11 cellular contexts compared by ENCODE assay signal in the genomic region with DNA sequence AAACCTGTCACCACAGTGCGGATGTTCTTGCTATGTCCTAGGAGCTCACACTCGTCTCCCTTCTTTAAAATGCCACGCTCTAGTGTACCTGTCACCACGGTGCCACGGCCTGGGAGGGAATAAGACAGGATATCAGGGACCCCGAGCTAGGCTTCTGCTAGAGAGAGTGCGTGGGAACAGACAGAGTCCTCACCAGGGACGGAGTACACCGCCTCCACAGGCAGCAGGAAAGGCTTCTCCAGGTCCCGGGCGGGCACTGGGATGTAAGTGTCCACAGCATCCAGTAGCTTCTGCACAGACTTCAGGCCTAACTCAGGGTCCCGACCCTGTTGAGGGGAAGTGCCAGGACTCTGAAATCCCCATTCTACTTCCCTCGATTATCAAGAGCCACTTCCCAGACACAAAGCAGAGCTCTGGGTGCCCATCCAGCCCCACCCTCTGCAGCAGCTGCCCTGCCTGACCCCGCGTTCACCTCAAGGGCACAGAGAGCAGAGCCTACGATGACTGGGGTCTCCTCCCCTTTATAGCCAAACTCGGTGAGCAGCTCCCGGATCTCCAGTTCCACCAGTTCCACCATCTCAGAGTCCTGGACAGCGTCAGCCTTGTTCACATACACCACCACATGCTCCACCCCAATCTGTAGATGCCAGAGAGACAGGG. TPM values are rescaled to one million over a fixed set of nuclear protein-coding genes. Genes with fewer than 3 reads are reported as not detected.
DNase-seq lines count a peak whose midpoint lies in the region; ATAC-seq, FAIRE-seq and TF ChIP-seq lines count a peak whose summit lies in the region.
"Had no signal": no experiment of that assay in that cellular context is flagged by ENCODE, and none has a peak within 500 bp of the region (broad histone marks: within the 10 kb centered on the region; RNA-seq: fewer than 3 reads in every experiment).

No MANE protein-coding gene starts in this region.

- H3K27ac ChIP-seq in HepG2 (ENCODE audit: extremely low read length, insufficient read depth, low read length) (no peak overlapping the region), right lobe of liver (no peak overlapping the region), esophagus squamous epithelium (no peak overlapping the region), gastroesophageal sphincter (no peak overlapping the region)

- POLR2A ChIA-PET in HepG2 (lab: Yijun Ruan, JAX): interaction anchor here (3.9 to 6.6 kb wide), 4 partner anchors 15 to 79 kb away, joined by 25 to 104 read pairs (median 66); a partner anchor contains a TSS

- H3K27me3 ChIP-seq in HepG2 (ENCODE audit: control insufficient read depth in 1 of 2, insufficient read depth in 2 of 2, low read length in 2 of 2): no peaks in the 10 kb centered on the region; a peak in 1 of 5 replicates
- no peaks in the 10 kb centered on the region for H3K27me3 ChIP-seq in right lobe of liver
- H3K27me3 ChIP-seq in esophagus squamous epithelium: no peaks in the 10 kb centered on the region
- no peaks in the 10 kb centered on the region for H3K27me3 ChIP-seq in gastroesophageal sphincter

- TF ChIP-seq CTCF in HepG2 (CRISPR knock-in tag; IDR thresholded peaks at IDR 0.05): no peak
- no peak for TF ChIP-seq CTCF in right lobe of liver (IDR thresholded peaks at IDR 0.05)
- no peak for TF ChIP-seq CTCF in glutamatergic neuron (IDR thresholded peaks at IDR 0.05; ENCODE audit: partially characterized antibody, unreplicated experiment)
- no peak for TF ChIP-seq CTCF in type B pancreatic cell (conservative IDR thresholded peaks at IDR 0.05)
- TF ChIP-seq CTCF in esophagus squamous epithelium (IDR thresholded peaks at IDR 0.05): no peak
- no peak for TF ChIP-seq CTCF in D721Med (IDR thresholded peaks at IDR 0.05; ENCODE audit: insufficient read depth, missing control alignments)
- no peak for TF ChIP-seq CTCF in gastroesophageal sphincter (IDR thresholded peaks at IDR 0.05)

- intact Hi-C loops in HepG2 (cut with micrococcal nuclease; ENCODE audit: unreplicated experiment) (no loop called here), right lobe of liver (cut with DNase I) (no loop called here), esophagus squamous epithelium (cut with DNase I) (no loop called here)

- no peak for TF ChIP-seq RAD21 in HepG2 (CRISPR knock-in tag; IDR thresholded peaks at IDR 0.05)

- H3K36me3 Mint-ChIP-seq in T-helper 17 cell (ENCODE audit: low read depth) (no peaks in the 10 kb centered on the region), glutamatergic neuron (ENCODE audit: unreplicated experiment) (peaks cover 4% of the 10 kb centered on the region), type B pancreatic cell (peaks cover 11% of the 10 kb centered on the region)

- H3K9me3 ChIP-seq in HepG2 (ENCODE audit: low read length) (no peaks in the 10 kb centered on the region), right lobe of liver (no peaks in the 10 kb centered on the region), T-helper 17 cell (ENCODE audit: control insufficient read depth, low read length, poor library complexity, severe bottlenecking) (no peaks in the 10 kb centered on the region), esophagus squamous epithelium (no peaks in the 10 kb centered on the region), gastroesophageal sphincter (no peaks in the 10 kb centered on the region)

- H4K20me1 ChIP-seq in HepG2 (ENCODE audit: insufficient read depth, low read length): 0 out of 2 replicates have a peak, but pooled peaks cover 4% of the 10 kb centered on the region

- H3K4me3 ChIP-seq in HepG2 (replicated peaks in 1 of 3; ENCODE audit: insufficient read depth in 1 of 3, low read depth in 2 of 3, low read length in 3 of 3): no peak overlapping the region; a peak in 1 of 6 replicates
- no peak overlapping the region for H3K4me3 ChIP-seq in right lobe of liver
- H3K4me3 ChIP-seq in esophagus squamous epithelium: no peak overlapping the region
- H3K4me3 ChIP-seq in gastroesophageal sphincter: no peak overlapping the region

- DNase-seq in HepG2 (ENCODE audit: low spot score) (no peak), right lobe of liver (no peak), T-helper 17 cell (no peak), glutamatergic neuron (no peak), type B pancreatic cell (ENCODE audit: extremely low spot score, unreplicated experiment) (no peak), esophagus squamous epithelium (lab: John Stamatoyannopoulos, UW) (no peak), D721Med (ENCODE audit: insufficient read length, low spot score) (no peak)
- DNase-seq: central memory CD4-positive, alpha-beta T cell; NCI-H1930; T1000 had no signal

- TF ChIP-seq POLR2A in HepG2 (IDR thresholded peaks at IDR 0.05; ENCODE audit: insufficient read depth in 1 of 2, low read depth in 2 of 2, low read length in 2 of 2) (no peak), right lobe of liver (IDR thresholded peaks at IDR 0.05) (no peak), esophagus squamous epithelium (IDR thresholded peaks at IDR 0.05) (no peak), gastroesophageal sphincter (IDR thresholded peaks at IDR 0.05) (no peak)

- WGBS in HepG2 (ENCODE audit: low lambda C conversion rate): 94% methylated on average over 18 of the region's 19 CpGs
- 92% methylated on average over 3 of the region's 19 CpGs for WGBS in right lobe of liver (ENCODE audit: insufficient coverage, low coverage, low lambda C conversion rate, missing lambda C conversion rate)
- 85 to 89% methylated on average over 8 to 19 of the region's 19 CpGs for WGBS in esophagus squamous epithelium, 2 donors
- 75 to 76% methylated on average over 4 to 10 of the region's 19 CpGs for WGBS in gastroesophageal sphincter (ENCODE audit: low coverage in 1 of 2), 2 donors

- BruUV-seq in HepG2 (replicated peaks; lab: Mats Ljungman, UMichigan): no TSS peak

- peak overlapping the region; percentile 95 for H3K4me3 Mint-ChIP-seq in T-helper 17 cell
- peak overlapping the region; percentile 89 for H3K4me3 Mint-ChIP-seq in glutamatergic neuron (ENCODE audit: unreplicated experiment)
- H3K4me3 Mint-ChIP-seq in type B pancreatic cell: peak overlapping the region; percentile 98

- H3K27me3 Mint-ChIP-seq in T-helper 17 cell (no peaks in the 10 kb centered on the region), glutamatergic neuron (ENCODE audit: unreplicated experiment) (peaks cover 3% of the 10 kb centered on the region), type B pancreatic cell (no peaks in the 10 kb centered on the region)

- H3K9ac ChIP-seq in HepG2 (ENCODE audit: insufficient read depth, low read depth, low read length): peak overlapping the region; percentile 94; the same call in 1 of the 2 replicates

- peaks cover 26% of the 10 kb centered on the region for H3K79me2 ChIP-seq in HepG2 (ENCODE audit: insufficient read depth, low read length)

- peak overlapping the region; percentile 98 for H3K27ac Mint-ChIP-seq in T-helper 17 cell
- no peak overlapping the region for H3K27ac Mint-ChIP-seq in glutamatergic neuron (ENCODE audit: unreplicated experiment)
- H3K27ac Mint-ChIP-seq in type B pancreatic cell: peak overlapping the region; percentile 96

- H3K4me1 ChIP-seq in HepG2 (ENCODE audit: insufficient read depth, low read length) (peaks cover 18% of the 10 kb centered on the region), right lobe of liver (peaks cover 0 to 12% (median 7%) of the 10 kb centered on the region in 4 donors), esophagus squamous epithelium (peaks cover 17 to 29% (median 20%) of the 10 kb centered on the region in 3 donors), gastroesophageal sphincter (peaks cover 0 to 40% (median 17%) of the 10 kb centered on the region in 3 donors)

- CTCF ChIA-PET in HepG2 (lab: Yijun Ruan, JAX; ENCODE audit: low intra/inter-chr PET ratio, low total read pairs): no interaction called here

- in situ Hi-C loops in HepG2 (cut with HindIII; ENCODE audit: extremely low pct_ligation_motif_present, low pct_unique_long_range_greater_than_20kb): no loop called here

- TF ChIP-seq EP300 in HepG2 (IDR thresholded peaks at IDR 0.05; ENCODE audit: low read depth in 2 of 2, low read length in 2 of 2) (no peak), HepG2 (CRISPR knock-in tag; IDR thresholded peaks at IDR 0.05; ENCODE audit: borderline replicate concordance) (no peak), gastroesophageal sphincter (IDR thresholded peaks at IDR 0.05) (no peak)

- H3K36me3 ChIP-seq in HepG2 (replicated peaks in 1 of 2; ENCODE audit: control insufficient read depth in 1 of 2, insufficient read depth in 2 of 2, low read length in 2 of 2) (peaks cover 26 to 27% of the 10 kb centered on the region in 2 experiments), right lobe of liver (peaks cover 0 to 34% (median 12%) of the 10 kb centered on the region in 4 donors), esophagus squamous epithelium (peaks cover 16 to 47% (median 31%) of the 10 kb centered on the region in 3 donors), gastroesophageal sphincter (peaks cover 0 to 40% of the 10 kb centered on the region in 2 donors)

- no peak overlapping the region for H2AFZ ChIP-seq in HepG2 (ENCODE audit: low read length)

- ATAC-seq in HepG2 (no peak), right lobe of liver (no peak), T-helper 17 cell (no peak), gastroesophageal sphincter (no peak)

- H3K4me1 Mint-ChIP-seq in T-helper 17 cell (peaks cover 25% of the 10 kb centered on the region), glutamatergic neuron (ENCODE audit: low read depth, unreplicated experiment) (peaks cover 10% of the 10 kb centered on the region), type B pancreatic cell (ENCODE audit: unreplicated experiment) (peaks cover 20% of the 10 kb centered on the region)

- H3K9me3 Mint-ChIP-seq in glutamatergic neuron (ENCODE audit: unreplicated experiment) (peaks cover 3% of the 10 kb centered on the region), type B pancreatic cell (no peaks in the 10 kb centered on the region)

- peak overlapping the region; percentile 84; the same call in 1 of the 2 replicates for H3K4me2 ChIP-seq in HepG2 (ENCODE audit: low read depth, low read length)

- FAIRE-seq in HepG2 (lab: Jason Lieb, UNC) (no peak), D721Med (lab: Jason Lieb, UNC) (no peak)

RNA-seq across cellular contexts. Expression of a gene that starts 1.8 kb away (rescaled TPM):
- 138 and 298 TPM in 2 replicates for total RNA-seq in HepG2 (2016; rRNA removed; fragmentation: Illumina TruSeq; extraction: Trizol)
- total RNA-seq in HepG2 (2016; cell fraction: cytosol; rRNA removed; fragmentation: Illumina TruSeq; extraction: Trizol; ENCODE audit: low read depth): 52.9 and 59.0 TPM in 2 replicates
- 109 and 318 TPM in 2 replicates for total RNA-seq in HepG2 (2016; cell fraction: insoluble cytoplasmic fraction; rRNA removed; fragmentation: Illumina TruSeq; extraction: Trizol)
- total RNA-seq in HepG2 (2016; cell fraction: membrane; rRNA removed; fragmentation: Illumina TruSeq; extraction: Trizol): 97.9 and 102 TPM in 2 replicates
- total RNA-seq in HepG2 (2016; cell fraction: nucleus; rRNA removed; fragmentation: Illumina TruSeq; extraction: Trizol): 269 and 303 TPM in 2 replicates
- 189 and 206 TPM in 2 replicates for polyA plus RNA-seq in HepG2 (2011; rRNA removed)
- polyA plus RNA-seq in HepG2 (2011; cell fraction: cytosol; rRNA removed): 123 and 178 TPM in 2 replicates
- polyA plus RNA-seq in HepG2 (2011; cell fraction: nucleus; rRNA removed): 404 and 487 TPM in 2 replicates
- polyA plus RNA-seq in HepG2 (2012): 180 and 205 TPM in 2 replicates
- polyA plus RNA-seq in HepG2 (2016; cell fraction: cytosol; fragmentation: Illumina TruSeq; extraction: Trizol; ENCODE audit: low read depth): 69.4 and 72.1 TPM in 2 replicates
- polyA plus RNA-seq in HepG2 (2016; cell fraction: insoluble cytoplasmic fraction; fragmentation: Illumina TruSeq; extraction: Trizol; ENCODE audit: low read depth): 150 and 184 TPM in 2 replicates
- polyA plus RNA-seq in HepG2 (2016; cell fraction: membrane; fragmentation: Illumina TruSeq; extraction: Trizol; ENCODE audit: low read depth): 99.2 and 107 TPM in 2 replicates
- 673 and 742 TPM in 2 replicates for polyA plus RNA-seq in HepG2 (2016; cell fraction: nucleus; fragmentation: Illumina TruSeq; extraction: Trizol; ENCODE audit: insufficient read depth, low read depth)
- 135 and 165 TPM in 2 replicates for polyA minus RNA-seq in HepG2 (2011; rRNA and poly(A)+ RNA removed; ENCODE audit: low replicate concordance)
- polyA minus RNA-seq in HepG2 (2011; cell fraction: cytosol; rRNA and poly(A)+ RNA removed): 69.4 and 75.9 TPM in 2 replicates
- polyA minus RNA-seq in HepG2 (2011; cell fraction: nucleus; rRNA and poly(A)+ RNA removed): 56.7 and 63.5 TPM in 2 replicates
- total RNA-seq in right lobe of liver: 100 to 1,000 TPM; 103 to 169 (median 141) TPM
- total RNA-seq in T-helper 17 cell: 100 to 1,000 TPM in 1 of 2 donors, 10 to 100 TPM in 1; 78.5 to 103 TPM
- total RNA-seq in glutamatergic neuron (ENCODE audit: unreplicated experiment): 143 TPM
- 177 and 182 TPM in 2 replicates for total RNA-seq in type B pancreatic cell (ENCODE audit: low replicate concordance)
- total RNA-seq in esophagus squamous epithelium: 100 to 1,000 TPM; 105 to 143 (median 121) TPM
- 10 to 100 TPM; 72.2 to 91.9 (median 85.3) TPM for total RNA-seq in gastroesophageal sphincter

RNA-seq across cellular contexts. Expression of a gene that starts 19.3 kb away (rescaled TPM):
- 15.6 and 23.3 TPM in 2 replicates for total RNA-seq in HepG2 (2016; rRNA removed; fragmentation: Illumina TruSeq; extraction: Trizol)
- 22.5 and 27.1 TPM in 2 replicates for total RNA-seq in HepG2 (2016; cell fraction: cytosol; rRNA removed; fragmentation: Illumina TruSeq; extraction: Trizol; ENCODE audit: low read depth)
- total RNA-seq in HepG2 (2016; cell fraction: insoluble cytoplasmic fraction; rRNA removed; fragmentation: Illumina TruSeq; extraction: Trizol): 13.4 and 24.5 TPM in 2 replicates
- 16.3 and 21.4 TPM in 2 replicates for total RNA-seq in HepG2 (2016; cell fraction: membrane; rRNA removed; fragmentation: Illumina TruSeq; extraction: Trizol)
- total RNA-seq in HepG2 (2016; cell fraction: nucleus; rRNA removed; fragmentation: Illumina TruSeq; extraction: Trizol): 30.1 and 30.6 TPM in 2 replicates
- 30.8 and 40.2 TPM in 2 replicates for polyA plus RNA-seq in HepG2 (2011; rRNA removed)
- 15.2 and 19.8 TPM in 2 replicates for polyA plus RNA-seq in HepG2 (2011; cell fraction: cytosol; rRNA removed)
- polyA plus RNA-seq in HepG2 (2011; cell fraction: nucleus; rRNA removed): 198 and 224 TPM in 2 replicates
- polyA plus RNA-seq in HepG2 (2012): 35.0 and 37.6 TPM in 2 replicates
- 4.3 and 6.0 TPM in 2 replicates for polyA plus RNA-seq in HepG2 (2016; cell fraction: cytosol; fragmentation: Illumina TruSeq; extraction: Trizol; ENCODE audit: low read depth)
- polyA plus RNA-seq in HepG2 (2016; cell fraction: insoluble cytoplasmic fraction; fragmentation: Illumina TruSeq; extraction: Trizol; ENCODE audit: low read depth): 18.0 and 21.1 TPM in 2 replicates
- polyA plus RNA-seq in HepG2 (2016; cell fraction: membrane; fragmentation: Illumina TruSeq; extraction: Trizol; ENCODE audit: low read depth): 12.3 and 13.6 TPM in 2 replicates
- polyA plus RNA-seq in HepG2 (2016; cell fraction: nucleus; fragmentation: Illumina TruSeq; extraction: Trizol; ENCODE audit: insufficient read depth, low read depth): 82.4 and 89.4 TPM in 2 replicates
- polyA minus RNA-seq in HepG2 (2011; rRNA and poly(A)+ RNA removed; ENCODE audit: low replicate concordance): 44.5 and 55.4 TPM in 2 replicates
- 10.5 and 11.6 TPM in 2 replicates for polyA minus RNA-seq in HepG2 (2011; cell fraction: cytosol; rRNA and poly(A)+ RNA removed)
- 36.8 and 48.6 TPM in 2 replicates for polyA minus RNA-seq in HepG2 (2011; cell fraction: nucleus; rRNA and poly(A)+ RNA removed)
- total RNA-seq in right lobe of liver: 10 to 100 TPM; 13.2 to 27.1 (median 20.6) TPM
- total RNA-seq in T-helper 17 cell: 10 to 100 TPM; 69.1 to 77.7 TPM
- total RNA-seq in glutamatergic neuron (ENCODE audit: unreplicated experiment): 72.1 TPM
- 62.3 and 75.1 TPM in 2 replicates for total RNA-seq in type B pancreatic cell (ENCODE audit: low replicate concordance)
- 10 to 100 TPM; 11.0 to 28.2 (median 18.8) TPM for total RNA-seq in esophagus squamous epithelium
- total RNA-seq in gastroesophageal sphincter: 10 to 100 TPM; 23.6 to 51.0 (median 28.3) TPM

RNA-seq across cellular contexts. Expression of a gene that starts 21.6 kb away (rescaled TPM):
- total RNA-seq in HepG2 (2016; rRNA removed; fragmentation: Illumina TruSeq; extraction: Trizol) (40.8 and 48.4 TPM in 2 replicates), right lobe of liver (10 to 100 TPM; 40.5 to 78.1 (median 57.2) TPM), T-helper 17 cell (100 to 1,000 TPM; 348 to 372 TPM), glutamatergic neuron (ENCODE audit: unreplicated experiment) (261 TPM), type B pancreatic cell (ENCODE audit: low replicate concordance) (166 and 208 TPM in 2 replicates), esophagus squamous epithelium (10 to 100 TPM; 42.1 to 72.7 (median 67.1) TPM), gastroesophageal sphincter (10 to 100 TPM; 44.4 to 65.1 (median 56.9) TPM)
- 36.9 and 45.8 TPM in 2 replicates for total RNA-seq in HepG2 (2016; cell fraction: cytosol; rRNA removed; fragmentation: Illumina TruSeq; extraction: Trizol; ENCODE audit: low read depth)
- total RNA-seq in HepG2 (2016; cell fraction: insoluble cytoplasmic fraction; rRNA removed; fragmentation: Illumina TruSeq; extraction: Trizol): 42.8 and 43.7 TPM in 2 replicates
- 52.1 and 54.1 TPM in 2 replicates for total RNA-seq in HepG2 (2016; cell fraction: membrane; rRNA removed; fragmentation: Illumina TruSeq; extraction: Trizol)
- total RNA-seq in HepG2 (2016; cell fraction: nucleus; rRNA removed; fragmentation: Illumina TruSeq; extraction: Trizol): 63.4 and 92.7 TPM in 2 replicates
- polyA plus RNA-seq in HepG2 (2011; rRNA removed): 55.1 and 63.9 TPM in 2 replicates
- 23.4 and 26.4 TPM in 2 replicates for polyA plus RNA-seq in HepG2 (2011; cell fraction: cytosol; rRNA removed)
- polyA plus RNA-seq in HepG2 (2011; cell fraction: nucleus; rRNA removed): 475 and 487 TPM in 2 replicates
- 130 and 201 TPM in 2 replicates for polyA plus RNA-seq in HepG2 (2012)
- 25.5 and 29.6 TPM in 2 replicates for polyA plus RNA-seq in HepG2 (2016; cell fraction: cytosol; fragmentation: Illumina TruSeq; extraction: Trizol; ENCODE audit: low read depth)
- polyA plus RNA-seq in HepG2 (2016; cell fraction: insoluble cytoplasmic fraction; fragmentation: Illumina TruSeq; extraction: Trizol; ENCODE audit: low read depth): 97.1 and 152 TPM in 2 replicates
- polyA plus RNA-seq in HepG2 (2016; cell fraction: membrane; fragmentation: Illumina TruSeq; extraction: Trizol; ENCODE audit: low read depth): 65.4 and 76.8 TPM in 2 replicates
- polyA plus RNA-seq in HepG2 (2016; cell fraction: nucleus; fragmentation: Illumina TruSeq; extraction: Trizol; ENCODE audit: insufficient read depth, low read depth): 346 and 353 TPM in 2 replicates
- 36.7 and 65.3 TPM in 2 replicates for polyA minus RNA-seq in HepG2 (2011; rRNA and poly(A)+ RNA removed; ENCODE audit: low replicate concordance)
- 77.5 and 78.1 TPM in 2 replicates for polyA minus RNA-seq in HepG2 (2011; cell fraction: cytosol; rRNA and poly(A)+ RNA removed)
- polyA minus RNA-seq in HepG2 (2011; cell fraction: nucleus; rRNA and poly(A)+ RNA removed): 171 and 176 TPM in 2 replicates

RNA-seq across cellular contexts. Expression of a gene that starts 33.9 kb away (rescaled TPM):
- total RNA-seq in HepG2 (2016; rRNA removed; fragmentation: Illumina TruSeq; extraction: Trizol) (0.70 and 3.2 TPM in 2 replicates), right lobe of liver (1 to 10 TPM in 2 of 6 experiments, under 1 TPM in 4; 0.42 to 3.6 (median 0.77) TPM), T-helper 17 cell (1 to 10 TPM in 1 of 2 donors, under 1 TPM in 1; 0.75 to 1.7 TPM), glutamatergic neuron (ENCODE audit: unreplicated experiment) (4.5 TPM), type B pancreatic cell (ENCODE audit: low replicate concordance) (1.5 and 4.4 TPM in 2 replicates), esophagus squamous epithelium (under 1 TPM in 2 of 4 donors, not detected in 2; 0.19 to 0.26 TPM), gastroesophageal sphincter (under 1 TPM in 1 of 4 donors, not detected in 3; 0.31 TPM)
- total RNA-seq in HepG2 (2016; cell fraction: cytosol; rRNA removed; fragmentation: Illumina TruSeq; extraction: Trizol; ENCODE audit: low read depth): 1.1 and 1.9 TPM in 2 replicates
- total RNA-seq in HepG2 (2016; cell fraction: insoluble cytoplasmic fraction; rRNA removed; fragmentation: Illumina TruSeq; extraction: Trizol): 0.30 and 2.0 TPM in 2 replicates
- total RNA-seq in HepG2 (2016; cell fraction: membrane; rRNA removed; fragmentation: Illumina TruSeq; extraction: Trizol): 0.65 and 1.3 TPM in 2 replicates
- 4.8 and 6.9 TPM in 2 replicates for total RNA-seq in HepG2 (2016; cell fraction: nucleus; rRNA removed; fragmentation: Illumina TruSeq; extraction: Trizol)
- 12.5 and 16.4 TPM in 2 replicates for polyA plus RNA-seq in HepG2 (2011; rRNA removed)
- polyA plus RNA-seq in HepG2 (2011; cell fraction: cytosol; rRNA removed): 2.7 and 2.9 TPM in 2 replicates
- 149 and 332 TPM in 2 replicates for polyA plus RNA-seq in HepG2 (2011; cell fraction: nucleus; rRNA removed)
- polyA plus RNA-seq in HepG2 (2012): 31.5 and 57.2 TPM in 2 replicates
- 0.51 TPM in 2 replicates for polyA plus RNA-seq in HepG2 (2016; cell fraction: cytosol; fragmentation: Illumina TruSeq; extraction: Trizol; ENCODE audit: low read depth)
- polyA plus RNA-seq in HepG2 (2016; cell fraction: insoluble cytoplasmic fraction; fragmentation: Illumina TruSeq; extraction: Trizol; ENCODE audit: low read depth): 1.3 and 1.5 TPM in 2 replicates
- 0.87 and 1.9 TPM in 2 replicates for polyA plus RNA-seq in HepG2 (2016; cell fraction: membrane; fragmentation: Illumina TruSeq; extraction: Trizol; ENCODE audit: low read depth)
- polyA plus RNA-seq in HepG2 (2016; cell fraction: nucleus; fragmentation: Illumina TruSeq; extraction: Trizol; ENCODE audit: insufficient read depth, low read depth): 55.1 and 58.0 TPM in 2 replicates
- polyA minus RNA-seq in HepG2 (2011; rRNA and poly(A)+ RNA removed; ENCODE audit: low replicate concordance): 1.4 and 6.4 TPM in 2 replicates
- 0.59 and 1.4 TPM in 2 replicates for polyA minus RNA-seq in HepG2 (2011; cell fraction: cytosol; rRNA and poly(A)+ RNA removed)
- 26.7 and 30.8 TPM in 2 replicates for polyA minus RNA-seq in HepG2 (2011; cell fraction: nucleus; rRNA and poly(A)+ RNA removed)
